ENCODE assay signal across 28 cellular contexts in genomic region chr1:172762087-172762486, GRCh38.
"Had no signal": no experiment of that assay in that cellular context is flagged by ENCODE, and none has a peak within 500 bp of the region (broad histone marks: within the 10 kb centered on the region; RNA-seq: fewer than 3 reads in every experiment).

No MANE protein-coding gene starts in this region.

- H3K79me2 ChIP-seq: hepatocyte had no signal

- H3K9me3 Mint-ChIP-seq: central memory CD8-positive, alpha-beta T cell; effector memory CD8-positive, alpha-beta T cell; neural progenitor cell had no signal

- H2AFZ ChIP-seq: hepatocyte, neural progenitor cell had no signal

- H3K36me3 Mint-ChIP-seq: activated naive CD4-positive, alpha-beta T cell treated with anti-CD3 and anti-CD28 coated beads, Interleukin-2, amount 10 ng/mL, durations not matched to agents 7 days and 5 days; immature natural killer cell; mesothelial cell of epicardium; neural progenitor cell had no signal

- H3K27ac Mint-ChIP-seq: activated naive CD4-positive, alpha-beta T cell treated with anti-CD3 and anti-CD28 coated beads, Interleukin-2, amount 10 ng/mL, durations not matched to agents 7 days and 5 days; effector memory CD8-positive, alpha-beta T cell; immature natural killer cell; mesothelial cell of epicardium; neural progenitor cell; T-helper 17 cell had no signal

- H3K9me3 ChIP-seq: adrenal gland, esophagus muscularis mucosa, left lung, SJSA1, thyroid gland, upper lobe of right lung had no signal

- H3K36me3 ChIP-seq: adrenal gland, esophagus muscularis mucosa, left lung, neural progenitor cell, SJSA1, thyroid gland, upper lobe of right lung had no signal

- H3K4me1 Mint-ChIP-seq: immature natural killer cell, mesothelial cell of epicardium, neural progenitor cell, T-helper 17 cell had no signal

- H3K27me3 ChIP-seq: adrenal gland, esophagus muscularis mucosa, hepatocyte, left lung, neural progenitor cell, thyroid gland, upper lobe of right lung had no signal

- H3K4me1 ChIP-seq: adrenal gland, esophagus muscularis mucosa, left lung, neural progenitor cell, SJSA1, thyroid gland, upper lobe of right lung had no signal

- FAIRE-seq: astrocyte, colon, frontal cortex, small intestine had no signal

- H3K9ac ChIP-seq: neural progenitor cell had no signal

- H3K27me3 Mint-ChIP-seq: activated naive CD4-positive, alpha-beta T cell treated with anti-CD3 and anti-CD28 coated beads, Interleukin-2, amount 10 ng/mL, durations not matched to agents 7 days and 5 days had no signal

- ATAC-seq: effector memory CD8-positive, alpha-beta T cell; left lung; naive thymus-derived CD8-positive, alpha-beta T cell; sciatic nerve; T-helper 17 cell; upper lobe of right lung had no signal

- DNase-seq: activated CD4-positive, alpha-beta T cell treated with anti-CD3 and anti-CD28 coated beads, Interleukin-2, amount 50 U/mL, for 1 hour; activated effector memory CD4-positive, alpha-beta T cell treated with Interleukin-2 at 50 U/mL for 16 hours; activated naive CD4-positive, alpha-beta T cell treated with anti-CD3 and anti-CD28 coated beads, Interleukin-2, amount 10 ng/mL, durations not matched to agents 7 days and 5 days; adrenal gland; effector memory CD8-positive, alpha-beta T cell; glutamatergic neuron; immature natural killer cell; left lung; naive thymus-derived CD8-positive, alpha-beta T cell; posterior cingulate gyrus; small intestine; stimulated activated CD4-positive, alpha-beta T cell treated with anti-CD3 and anti-CD28 coated beads, Interleukin-2, amount 100 ng/mL, for 24 hours; stimulated activated naive CD4-positive, alpha-beta T cell; substantia nigra; T-helper 17 cell; thyroid gland; upper lobe of right lung had no signal

- H3K4me2 ChIP-seq: hepatocyte, neural progenitor cell had no signal

- H3K4me3 ChIP-seq: adrenal gland, esophagus muscularis mucosa, hepatocyte, left lung, lung, neural progenitor cell, SJSA1, thyroid gland, upper lobe of right lung had no signal

- H3K27ac ChIP-seq: adrenal gland, esophagus muscularis mucosa, hepatocyte, left lung, neural progenitor cell, SJSA1, thyroid gland, upper lobe of right lung had no signal

- H3K4me3 Mint-ChIP-seq: activated naive CD4-positive, alpha-beta T cell treated with anti-CD3 and anti-CD28 coated beads, Interleukin-2, amount 10 ng/mL, durations not matched to agents 7 days and 5 days; central memory CD8-positive, alpha-beta T cell; effector memory CD8-positive, alpha-beta T cell; immature natural killer cell; mesothelial cell of epicardium; naive thymus-derived CD8-positive, alpha-beta T cell; neural progenitor cell; T-helper 17 cell had no signal
